ENCODE assay signal across 9 cellular contexts in the genomic region with DNA sequence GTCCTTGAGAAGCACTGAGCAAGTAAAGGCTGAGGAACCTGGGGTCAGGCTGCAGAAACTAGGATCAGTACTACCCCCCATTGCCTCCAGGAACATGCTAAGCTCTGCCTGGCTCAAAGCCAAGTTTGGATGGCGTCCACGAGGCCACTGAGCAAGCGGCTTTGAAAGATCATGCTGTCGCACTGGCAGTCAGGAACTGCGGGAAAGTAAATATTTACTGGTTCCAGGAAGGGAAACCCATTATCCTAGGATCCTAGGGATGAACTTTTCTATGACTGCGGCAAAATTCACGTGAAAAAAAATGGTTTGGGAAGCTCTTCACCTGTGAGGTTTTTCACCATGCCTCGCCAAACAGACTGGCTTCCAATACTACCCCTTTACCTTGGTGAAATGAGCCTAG.
DNase-seq lines count a peak whose midpoint lies in the region; ATAC-seq and TF ChIP-seq lines count a peak whose summit lies in the region.
"Had no signal": no experiment of that assay in that cellular context is flagged by ENCODE, and none has a peak within 500 bp of the region (broad histone marks: within the 10 kb centered on the region; RNA-seq: fewer than 3 reads in every experiment).

No MANE protein-coding gene starts in this region.

- no peaks in the 10 kb centered on the region for H3K36me3 Mint-ChIP-seq in activated CD4-positive, alpha-beta memory T cell treated with anti-CD3 and anti-CD28 coated beads for 36 hours

- H3K9me3 Mint-ChIP-seq in activated CD4-positive, alpha-beta memory T cell treated with anti-CD3 and anti-CD28 coated beads for 36 hours = no peaks in the 10 kb centered on the region

- ATAC-seq in omental fat pad (ENCODE audit: low FRiP score) (no peak), HG02885 (IDR thresholded peaks at IDR 0.05; ENCODE audit: poor library complexity, unreplicated experiment) (no peak), GM18870 (IDR thresholded peaks at IDR 0.05; ENCODE audit: unreplicated experiment) (no peak)
- ATAC-seq: HCT116 had no signal

- H3K4me1 Mint-ChIP-seq in activated CD4-positive, alpha-beta memory T cell treated with anti-CD3 and anti-CD28 coated beads for 36 hours (ENCODE audit: low read depth) = no peaks in the 10 kb centered on the region

- TF ChIP-seq CTCF in epithelial cell of esophagus (IDR thresholded peaks at IDR 0.05; ENCODE audit: insufficient read depth, low read depth, low read length, missing control alignments) (no peak), omental fat pad (IDR thresholded peaks at IDR 0.05) (no peak), GM20000 (IDR thresholded peaks at IDR 0.05; ENCODE audit: extremely low read depth, missing control alignments) (no peak)

- POLR2A ChIA-PET in activated CD4-positive, alpha-beta memory T cell treated with anti-CD3 and anti-CD28 coated beads for 36 hours (lab: Charles Lee) = no interaction called here

- CTCF ChIA-PET in activated CD4-positive, alpha-beta memory T cell treated with anti-CD3 and anti-CD28 coated beads for 36 hours (lab: Charles Lee) = no interaction called here

- peaks cover 8% of the 10 kb centered on the region for H3K27me3 Mint-ChIP-seq in activated CD4-positive, alpha-beta memory T cell treated with anti-CD3 and anti-CD28 coated beads for 36 hours

- no peak overlapping the region for H3K4me3 Mint-ChIP-seq in activated CD4-positive, alpha-beta memory T cell treated with anti-CD3 and anti-CD28 coated beads for 36 hours

- peak; percentile 6 for DNase-seq in EH (ENCODE audit: low read depth)
- peak; percentile 90 for DNase-seq in NCI-H345 treated with DMSO at 0.1 percent for 48 hours (lab: John Stamatoyannopoulos, UW; ENCODE audit: unreplicated experiment)
- DNase-seq in epithelial cell of esophagus (ENCODE audit: low read depth) = peak; percentile 23
- DNase-seq in omental fat pad (ENCODE audit: low spot score) = peak; percentile 56
- DNase-seq in activated CD4-positive, alpha-beta memory T cell treated with anti-CD3 and anti-CD28 coated beads for 36 hours = no peak
- no peak for DNase-seq in GM20000 (ENCODE audit: low spot score)

- H3K4me3 ChIP-seq in epithelial cell of esophagus (ENCODE audit: low read length) = no peak overlapping the region

- intact Hi-C loops in activated CD4-positive, alpha-beta memory T cell treated with anti-CD3 and anti-CD28 coated beads for 36 hours (cut with micrococcal nuclease) = no loop called here

- no peak overlapping the region for H3K27ac Mint-ChIP-seq in activated CD4-positive, alpha-beta memory T cell treated with anti-CD3 and anti-CD28 coated beads for 36 hours

Comparison
In these comparisons a context has a peak if more than half of its experiments do, and no peak if none do; other contexts are left out.
1. DNase-seq: peak in EH (single experiment), NCI-H345 treated with DMSO at 0.1 percent for 48 hours (single experiment), epithelial cell of esophagus (single experiment) and omental fat pad (single experiment); none in activated CD4-positive, alpha-beta memory T cell treated with anti-CD3 and anti-CD28 coated beads for 36 hours (single experiment) and GM20000 (single experiment).